Comparison of ENCODE assay signal across 29 cellular contexts in the genomic region with DNA sequence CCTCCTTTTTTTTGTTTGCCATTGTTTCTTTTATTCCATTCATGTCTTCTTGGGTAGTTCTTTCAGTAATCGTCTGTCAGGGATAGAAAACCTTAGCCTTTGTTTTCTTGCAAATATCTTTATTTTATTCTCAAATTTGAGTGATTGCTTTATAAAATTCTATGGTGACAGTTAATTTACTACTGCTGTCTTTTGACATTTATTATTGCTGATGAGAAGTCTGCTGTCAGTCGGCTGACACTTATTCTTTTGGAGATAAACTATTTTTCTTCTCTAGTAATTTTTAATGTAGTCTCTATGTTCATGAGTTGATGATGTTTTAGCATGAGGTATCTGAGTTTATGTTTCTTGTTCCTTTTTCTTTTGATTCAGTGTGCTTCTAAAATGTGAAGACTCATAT.
DNase-seq lines count a peak whose midpoint lies in the region; ATAC-seq and TF ChIP-seq lines count a peak whose summit lies in the region.
"Had no signal": no experiment of that assay in that cellular context is flagged by ENCODE, and none has a peak within 500 bp of the region (broad histone marks: within the 10 kb centered on the region; RNA-seq: fewer than 3 reads in every experiment).

No MANE protein-coding gene starts in this region.

- TF ChIP-seq EP300 in SK-N-SH (IDR thresholded peaks at IDR 0.05; ENCODE audit: borderline replicate concordance in 1 of 2, low read depth in 1 of 2, low read length in 1 of 2): no peak
- peak; percentile 95 for TF ChIP-seq EP300 in neural cell (conservative IDR thresholded peaks at IDR 0.05; ENCODE audit: poor library complexity, severe bottlenecking)

- H2AFZ ChIP-seq in SK-N-SH (ENCODE audit: low read depth): peak overlapping the region; percentile 8; the same call in 1 of the 2 replicates
- no peak overlapping the region for H2AFZ ChIP-seq in neural cell (ENCODE audit: low read depth, low read length)

- H3K27ac ChIP-seq in SK-N-SH (ENCODE audit: low read depth in 2 of 2, low read length in 1 of 2): no peak overlapping the region
- no peak overlapping the region for H3K27ac ChIP-seq in neural cell (ENCODE audit: low read length)
- H3K27ac ChIP-seq: 22Rv1; A549; BLaER1; BLaER1 treated with 17β-estradiol and CSF1 and Interleukin-3, amounts not matched to agents 10 nM and 100 nM; C4-2B had no signal

- POLR2A ChIA-PET in SK-N-SH (lab: Yijun Ruan, JAX): no interaction called here

- no peak for ATAC-seq in SK-N-SH treated with all-trans-retinoic acid at 6 μM for 48 hours
- ATAC-seq: A549; CD8-positive, alpha-beta T cell had no signal

- H3K27me3 ChIP-seq in SK-N-SH (ENCODE audit: insufficient read depth) (no peaks in the 10 kb centered on the region), neural cell (ENCODE audit: insufficient read depth, low read depth, low read length) (no peaks in the 10 kb centered on the region)
- H3K27me3 ChIP-seq: BE2C; BLaER1; BLaER1 treated with 17β-estradiol and CSF1 and Interleukin-3, amounts not matched to agents 10 nM and 100 nM had no signal

- CTCF ChIA-PET in SK-N-SH (lab: Yijun Ruan, JAX): no interaction called here

- H3K36me3 ChIP-seq in SK-N-SH (replicated peaks in 1 of 2; ENCODE audit: control insufficient read depth in 1 of 2, insufficient read depth in 2 of 2, low read length in 1 of 2) (no peaks in the 10 kb centered on the region), neural cell (ENCODE audit: insufficient read depth, low read length) (no peaks in the 10 kb centered on the region)
- H3K36me3 ChIP-seq: BE2C; BLaER1; BLaER1 treated with 17β-estradiol and CSF1 and Interleukin-3, amounts not matched to agents 10 nM and 100 nM had no signal

- no peak overlapping the region for H3K4me3 ChIP-seq in SK-N-SH (ENCODE audit: low read depth in 2 of 2, low read length in 1 of 2)
- H3K4me3 ChIP-seq in neural cell (ENCODE audit: low read length): no peak overlapping the region
- H3K4me3 ChIP-seq: A549; BLaER1; BLaER1 treated with 17β-estradiol and CSF1 and Interleukin-3, amounts not matched to agents 10 nM and 100 nM had no signal

- H3K9ac ChIP-seq in SK-N-SH (no peak overlapping the region), neural cell (ENCODE audit: low read length) (no peak overlapping the region)
- H3K9ac ChIP-seq: BLaER1; BLaER1 treated with 17β-estradiol and CSF1 and Interleukin-3, amounts not matched to agents 10 nM and 100 nM had no signal

- DNase-seq in SK-N-SH (no peak), NCI-H69 (lab: John Stamatoyannopoulos, UW) (no peak)
- DNase-seq: 8988T; ACHN; AML-193; BE2C; C1 segment of cervical spinal cord; Caco-2; Calu3; CD4-positive, alpha-beta memory T cell; CD4-positive, alpha-beta T cell; CD4-positive, CD25-positive, alpha-beta regulatory T cell; CD8-positive, alpha-beta memory T cell; CD8-positive, alpha-beta T cell; COR-L47; DMS 273 treated with DMSO at 0.1 percent for 48 hours; DMS153; DMS53; DMS79; DMS79 treated with DMSO at 0.1 percent for 48 hours; DND-41; EL had no signal

- TF ChIP-seq CTCF in SK-N-SH (IDR thresholded peaks at IDR 0.05) (no peak), neural cell (IDR thresholded peaks at IDR 0.05; ENCODE audit: poor library complexity, severe bottlenecking) (no peak)

- H3K9me3 ChIP-seq in SK-N-SH (no peaks in the 10 kb centered on the region; the same call in 1 of the 2 replicates), neural cell (ENCODE audit: low read length) (no peaks in the 10 kb centered on the region)
- H3K9me3 ChIP-seq: A549, BE2C, Caco-2 had no signal

- H3K4me2 ChIP-seq in SK-N-SH (no peak overlapping the region), neural cell (ENCODE audit: low read length) (no peak overlapping the region)
- H3K4me2 ChIP-seq: A549; BLaER1; BLaER1 treated with 17β-estradiol and CSF1 and Interleukin-3, amounts not matched to agents 10 nM and 100 nM had no signal

- no peaks in the 10 kb centered on the region for H3K4me1 ChIP-seq in SK-N-SH (ENCODE audit: control insufficient read depth in 1 of 2, insufficient read depth in 2 of 2, low read depth in 1 of 2, low read length in 1 of 2)
- H3K4me1 ChIP-seq: A549; BE2C; BLaER1; BLaER1 treated with 17β-estradiol and CSF1 and Interleukin-3, amounts not matched to agents 10 nM and 100 nM; Caco-2 had no signal

- no peaks in the 10 kb centered on the region for H3K9me2 ChIP-seq in SK-N-SH
- H3K9me2 ChIP-seq in neural cell (ENCODE audit: insufficient read depth, low read length): no peaks in the 10 kb centered on the region

- H4K20me1 ChIP-seq in SK-N-SH (ENCODE audit: insufficient read depth): no peaks in the 10 kb centered on the region
- H4K20me1 ChIP-seq in neural cell (ENCODE audit: insufficient read depth): no peaks in the 10 kb centered on the region
- H4K20me1 ChIP-seq: BLaER1; BLaER1 treated with 17β-estradiol and CSF1 and Interleukin-3, amounts not matched to agents 10 nM and 100 nM had no signal

- H3F3A ChIP-seq in SK-N-SH (replicated peaks; ENCODE audit: insufficient read depth) (no peaks in the 10 kb centered on the region), neural cell (ENCODE audit: insufficient read depth, low read length, poor library complexity, severe bottlenecking) (peaks cover 7% of the 10 kb centered on the region)

- no peaks in the 10 kb centered on the region for H3K79me2 ChIP-seq in SK-N-SH (ENCODE audit: insufficient read depth)
- H3K79me2 ChIP-seq in neural cell (replicated peaks; ENCODE audit: insufficient read depth, low read length): no peaks in the 10 kb centered on the region

- 78% methylated on average over 2 of the region's 2 CpGs for WGBS in SK-N-SH (ENCODE audit: low lambda C conversion rate)

- TF ChIP-seq RAD21 in SK-N-SH (IDR thresholded peaks at IDR 0.05; ENCODE audit: low read length) (no peak), neural cell (conservative IDR thresholded peaks at IDR 0.05) (no peak)

TF ChIP-seq in SK-N-SH, 30 proteins besides CTCF, POLR2A, EP300 and RAD21:
- TF ChIP-seq, protein P1, sequence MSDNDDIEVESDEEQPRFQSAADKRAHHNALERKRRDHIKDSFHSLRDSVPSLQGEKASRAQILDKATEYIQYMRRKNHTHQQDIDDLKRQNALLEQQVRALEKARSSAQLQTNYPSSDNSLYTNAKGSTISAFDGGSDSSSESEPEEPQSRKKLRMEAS (IDR thresholded peaks at IDR 0.05; ENCODE audit: low read depth): no peak

TF ChIP-seq in SK-N-SH treated with all-trans-retinoic acid at 6 μM for 48 hours, 23 proteins besides CTCF, POLR2A, EP300 and RAD21:
- no peak for TF ChIP-seq ZFP30 (CRISPR knock-in tag; IDR thresholded peaks at IDR 0.05)
- TF ChIP-seq ISL1 (CRISPR knock-in tag; IDR thresholded peaks at IDR 0.05): no peak
- no peak for TF ChIP-seq TOX (CRISPR knock-in tag; IDR thresholded peaks at IDR 0.05; ENCODE audit: borderline replicate concordance)
- TF ChIP-seq, protein P2, sequence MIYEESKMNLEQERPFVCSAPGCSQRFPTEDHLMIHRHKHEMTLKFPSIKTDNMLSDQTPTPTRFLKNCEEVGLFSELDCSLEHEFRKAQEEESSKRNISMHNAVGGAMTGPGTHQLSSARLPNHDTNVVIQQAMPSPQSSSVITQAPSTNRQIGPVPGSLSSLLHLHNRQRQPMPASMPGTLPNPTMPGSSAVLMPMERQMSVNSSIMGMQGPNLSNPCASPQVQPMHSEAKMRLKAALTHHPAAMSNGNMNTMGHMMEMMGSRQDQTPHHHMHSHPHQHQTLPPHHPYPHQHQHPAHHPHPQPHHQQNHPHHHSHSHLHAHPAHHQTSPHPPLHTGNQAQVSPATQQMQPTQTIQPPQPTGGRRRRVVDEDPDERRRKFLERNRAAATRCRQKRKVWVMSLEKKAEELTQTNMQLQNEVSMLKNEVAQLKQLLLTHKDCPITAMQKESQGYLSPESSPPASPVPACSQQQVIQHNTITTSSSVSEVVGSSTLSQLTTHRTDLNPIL (CRISPR knock-in tag; IDR thresholded peaks at IDR 0.05; ENCODE audit: low read depth): no peak
- TF ChIP-seq ESRRG (CRISPR knock-in tag; IDR thresholded peaks at IDR 0.05): no peak
- TF ChIP-seq TCF4 (CRISPR knock-in tag; IDR thresholded peaks at IDR 0.05; ENCODE audit: borderline replicate concordance): no peak
- no peak for TF ChIP-seq GLIS3 (CRISPR knock-in tag; IDR thresholded peaks at IDR 0.05)

TF ChIP-seq in neural cell, 6 proteins besides CTCF, POLR2A, EP300 and RAD21:
- TF ChIP-seq MXI1 (conservative IDR thresholded peaks at IDR 0.05; ENCODE audit: poor library complexity, severe bottlenecking): no peak
- TF ChIP-seq POLR2AphosphoS5 (IDR thresholded peaks at IDR 0.05): peak; percentile 72
